In the genomic region with DNA sequence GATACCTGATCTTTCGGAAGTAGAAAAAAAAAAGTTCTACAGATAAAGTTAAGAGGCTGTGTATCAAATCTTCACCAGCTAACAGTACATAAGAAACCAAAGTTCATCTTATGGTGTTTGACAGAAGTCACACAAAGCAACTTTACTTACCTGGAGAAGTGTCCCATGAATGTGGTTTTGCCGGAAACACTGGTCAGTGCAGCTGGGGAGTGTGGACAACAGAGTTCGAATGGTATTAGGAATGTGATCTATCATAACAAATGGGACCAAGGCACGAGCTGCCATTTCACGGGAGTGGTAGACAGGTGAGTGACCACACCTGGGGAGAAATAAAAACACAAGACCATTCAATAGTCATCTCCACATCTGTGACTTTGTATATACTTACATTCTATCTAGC, we compare ENCODE assay signal across 27 cellular contexts.
"Had no signal": no experiment of that assay in that cellular context is flagged by ENCODE, and none has a peak within 500 bp of the region (broad histone marks: within the 10 kb centered on the region; RNA-seq: fewer than 3 reads in every experiment).

No MANE protein-coding gene starts in this region.

- ATAC-seq: activated CD4-positive, alpha-beta T cell treated with anti-CD3 and anti-CD28 coated beads for 36 hours; left cardiac atrium; left ventricle myocardium superior; stimulated activated naive B cell treated with anti-CD40 and anti-IgM and Interleukin-4, amounts not matched to agents 10 μg/mL and 1 μg/mL and 100 μg/mL, for 72 hours had no signal

- H3K27ac ChIP-seq: prostate gland had no signal

- DNase-seq: activated CD4-positive, alpha-beta memory T cell treated with anti-CD3 and anti-CD28 coated beads for 36 hours; activated CD4-positive, alpha-beta T cell treated with anti-CD3 and anti-CD28 coated beads for 36 hours; activated CD4-positive, CD25-positive, alpha-beta regulatory T cell; activated CD8-positive, alpha-beta memory T cell treated with anti-CD3 and anti-CD28 coated beads, Interleukin-2, amount 50 U/mL, for 4 hours; activated gamma-delta T cell; activated naive CD4-positive, alpha-beta T cell treated with anti-CD3 and anti-CD28 coated beads, Interleukin-2, amount 50 U/mL, for 16 hours; activated T-cell treated with anti-CD3 and anti-CD28 coated beads, Interleukin-2, amount 50 U/mL, for 1 hour; amniotic stem cell; central memory CD4-positive, alpha-beta T cell; endodermal cell; esophagus squamous epithelium; foreskin melanocyte; glutamatergic neuron; left cardiac atrium; left ventricle myocardium superior; mammary epithelial cell; naive B cell; ovary; stimulated activated CD4-positive, alpha-beta T cell treated with anti-CD3 and anti-CD28 coated beads, Interleukin-15, amount 100 ng/mL, for 24 hours; stimulated activated CD4-positive, alpha-beta T cell treated with anti-CD3 and anti-CD28 coated beads, Interleukin-2, amount 100 ng/mL, for 24 hours; stimulated activated naive B cell treated with anti-CD40 and anti-IgM and Interleukin-4, amounts not matched to agents 10 μg/mL and 1 μg/mL and 100 μg/mL, for 72 hours; stomach; T-helper 1 cell; transverse colon had no signal

- H3K4me3 ChIP-seq: esophagus squamous epithelium, ovary, prostate gland, stomach, transverse colon had no signal

- H3K9me3 Mint-ChIP-seq: activated CD4-positive, alpha-beta memory T cell treated with anti-CD3 and anti-CD28 coated beads for 36 hours; dendritic cell treated with granulocyte-macrophage colony-stimulating factor and Interleukin-4, amounts not matched to agents 40 ng/mL and 50 ng/mL, for 4 days; endodermal cell; naive B cell; stimulated activated naive B cell treated with anti-CD40 and anti-IgM and Interleukin-4, amounts not matched to agents 10 μg/mL and 1 μg/mL and 100 μg/mL, for 72 hours; T-helper 2 cell treated with Interferon-gamma antibody and Interleukin-4, amounts not matched to agents 5 μg/mL and 100 μg/mL, for 36 hours had no signal

- H3K27me3 Mint-ChIP-seq: activated CD4-positive, alpha-beta memory T cell treated with anti-CD3 and anti-CD28 coated beads for 36 hours; activated CD4-positive, alpha-beta T cell treated with anti-CD3 and anti-CD28 coated beads for 36 hours; dendritic cell treated with granulocyte-macrophage colony-stimulating factor and Interleukin-4, amounts not matched to agents 40 ng/mL and 50 ng/mL, for 4 days; naive B cell; stimulated activated naive B cell treated with anti-CD40 and anti-IgM and Interleukin-4, amounts not matched to agents 10 μg/mL and 1 μg/mL and 100 μg/mL, for 72 hours had no signal

- H3K36me3 ChIP-seq: ovary, prostate gland, transverse colon had no signal

- H3K9me3 ChIP-seq: esophagus squamous epithelium, ovary, prostate gland, stomach, transverse colon had no signal

- H3K27me3 ChIP-seq: esophagus squamous epithelium, ovary, stomach, transverse colon had no signal

- H3K4me3 Mint-ChIP-seq: activated CD4-positive, alpha-beta memory T cell treated with anti-CD3 and anti-CD28 coated beads for 36 hours; activated CD4-positive, alpha-beta T cell treated with anti-CD3 and anti-CD28 coated beads for 36 hours; dendritic cell treated with granulocyte-macrophage colony-stimulating factor and Interleukin-4, amounts not matched to agents 40 ng/mL and 50 ng/mL, for 4 days; endodermal cell; naive B cell; stimulated activated naive B cell treated with anti-CD40 and anti-IgM and Interleukin-4, amounts not matched to agents 10 μg/mL and 1 μg/mL and 100 μg/mL, for 72 hours; T-helper 2 cell treated with Interferon-gamma antibody and Interleukin-4, amounts not matched to agents 5 μg/mL and 100 μg/mL, for 36 hours had no signal

- H3K27ac Mint-ChIP-seq: activated CD4-positive, alpha-beta memory T cell treated with anti-CD3 and anti-CD28 coated beads for 36 hours; activated CD4-positive, alpha-beta T cell treated with anti-CD3 and anti-CD28 coated beads for 36 hours; dendritic cell treated with granulocyte-macrophage colony-stimulating factor and Interleukin-4, amounts not matched to agents 40 ng/mL and 50 ng/mL, for 4 days; endodermal cell; stimulated activated naive B cell treated with anti-CD40 and anti-IgM and Interleukin-4, amounts not matched to agents 10 μg/mL and 1 μg/mL and 100 μg/mL, for 72 hours; T-helper 2 cell treated with Interferon-gamma antibody and Interleukin-4, amounts not matched to agents 5 μg/mL and 100 μg/mL, for 36 hours had no signal

- H3K4me1 ChIP-seq: prostate gland had no signal
